17 cellular contexts compared by ENCODE assay signal in the genomic region with DNA sequence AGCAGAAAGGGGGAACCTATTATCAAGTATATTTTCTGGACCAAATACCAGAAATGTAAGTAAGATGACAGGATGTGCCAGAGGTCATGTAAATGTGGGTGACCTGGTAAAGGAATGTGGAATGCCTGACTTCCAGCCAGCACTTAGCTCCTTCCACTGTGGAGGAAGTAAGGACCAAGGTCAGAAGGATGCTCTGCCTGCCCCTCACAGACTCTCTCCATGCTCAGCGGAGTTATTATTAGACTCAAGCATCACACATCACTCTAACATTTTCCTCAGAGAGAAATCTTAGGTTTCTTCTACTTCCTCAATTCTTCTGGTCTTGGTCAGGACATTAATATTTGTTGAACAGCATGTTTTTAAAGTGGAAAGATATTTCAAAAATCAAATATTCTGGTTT.
A peak's percentile ranks its signal among the peaks of the same experiment; 100 is the strongest.
DNase-seq lines count a peak whose midpoint lies in the region; TF ChIP-seq lines count a peak whose summit lies in the region.
"Had no signal": no experiment of that assay in that cellular context is flagged by ENCODE, and none has a peak within 500 bp of the region (broad histone marks: within the 10 kb centered on the region; RNA-seq: fewer than 3 reads in every experiment).

No MANE protein-coding gene starts in this region.

- H3K27ac Mint-ChIP-seq in chondrocyte (ENCODE audit: unreplicated experiment): peak overlapping the region; percentile 13
- H3K27ac Mint-ChIP-seq: activated CD8-positive, alpha-beta T cell treated with anti-CD3 and anti-CD28 coated beads for 36 hours; activated T-helper 1 cell treated with anti-CD3 and anti-CD28 coated beads, Interleukin-12 subunit alpha, Interleukin-12 subunit beta, Interleukin-2, Interleukin-4 antibody, amounts not matched to agents 30 ng/mL and 10 ng/mL and 1 ng/mL, durations not matched to agents 14 hours and 24 hours and 36 hours; GM23338; naive thymus-derived CD8-positive, alpha-beta T cell had no signal

- H3K4me1 Mint-ChIP-seq in chondrocyte (ENCODE audit: low read depth): peaks cover 13% of the 10 kb centered on the region
- H3K4me1 Mint-ChIP-seq: naive thymus-derived CD8-positive, alpha-beta T cell had no signal

- no CpG with 5 or more reads among the region's 1 CpG for WGBS in mesendoderm (ENCODE audit: extremely low coverage, insufficient coverage, low lambda C conversion rate)

- H3K4me3 ChIP-seq in AG10803 (ENCODE audit: low read length) (no peak overlapping the region), dorsolateral prefrontal cortex (no peak overlapping the region), mesendoderm (ENCODE audit: low read length) (no peak overlapping the region)
- H3K4me3 ChIP-seq: GM23338, SJCRH30 had no signal

- no peak for TF ChIP-seq CTCF in AG10803 (conservative IDR thresholded peaks at IDR 0.05; ENCODE audit: low read length)
- no peak for TF ChIP-seq CTCF in chondrocyte (IDR thresholded peaks at IDR 0.05)
- no peak for TF ChIP-seq CTCF in dorsolateral prefrontal cortex (IDR thresholded peaks at IDR 0.05 in 54 of 56, conservative IDR thresholded peaks at IDR 0.05 in 2 of 56; ENCODE audit: low read depth in 1 of 56, partially characterized antibody in 56 of 56)

- no peak overlapping the region for H4K8ac ChIP-seq in mesendoderm (ENCODE audit: low read depth, low read length)

- intact Hi-C loops in dorsolateral prefrontal cortex (cut with DNase I): no loop called here

- H3K4me1 ChIP-seq in mesendoderm (ENCODE audit: control insufficient read depth, low read depth, low read length): peaks cover 8% of the 10 kb centered on the region
- H3K4me1 ChIP-seq: Caco-2 had no signal

- H3K4me3 Mint-ChIP-seq in chondrocyte (ENCODE audit: unreplicated experiment): no peak overlapping the region
- H3K4me3 Mint-ChIP-seq: activated CD8-positive, alpha-beta T cell treated with anti-CD3 and anti-CD28 coated beads for 36 hours; activated T-helper 1 cell treated with anti-CD3 and anti-CD28 coated beads, Interleukin-12 subunit alpha, Interleukin-12 subunit beta, Interleukin-2, Interleukin-4 antibody, amounts not matched to agents 30 ng/mL and 10 ng/mL and 1 ng/mL, durations not matched to agents 14 hours and 24 hours and 36 hours; GM23338; naive thymus-derived CD8-positive, alpha-beta T cell had no signal

- no peak overlapping the region for H2AK5ac ChIP-seq in mesendoderm (ENCODE audit: low read length)

- peaks cover 0 to 4% (median 0%) of the 10 kb centered on the region in 45 donors for H3K27me3 ChIP-seq in dorsolateral prefrontal cortex
- no peaks in the 10 kb centered on the region for H3K27me3 ChIP-seq in mesendoderm (ENCODE audit: insufficient read depth, low read length, poor library complexity)
- H3K27me3 ChIP-seq: SJCRH30 had no signal

- no peak overlapping the region for H2BK5ac ChIP-seq in mesendoderm (ENCODE audit: low read length)

- H3K79me2 ChIP-seq in mesendoderm (ENCODE audit: control insufficient read depth, insufficient read depth, low read length): no peaks in the 10 kb centered on the region

- H3K27me3 Mint-ChIP-seq in chondrocyte (ENCODE audit: low read depth): peaks cover 3% of the 10 kb centered on the region

- H3K27ac ChIP-seq in dorsolateral prefrontal cortex: no peak overlapping the region
- H3K27ac ChIP-seq in mesendoderm (ENCODE audit: low read depth, low read length): no peak overlapping the region
- H3K27ac ChIP-seq: SJCRH30 had no signal

- no peak overlapping the region for H3K9ac ChIP-seq in mesendoderm (ENCODE audit: low read length)

- H3K4me2 ChIP-seq in mesendoderm (ENCODE audit: low read length): no peak overlapping the region
- H3K4me2 ChIP-seq: GM23338 had no signal

- no peak overlapping the region for H3K23ac ChIP-seq in mesendoderm (ENCODE audit: low read length)

- H3K9me3 Mint-ChIP-seq in chondrocyte (ENCODE audit: low read depth): no peaks in the 10 kb centered on the region
- H3K9me3 Mint-ChIP-seq: activated CD8-positive, alpha-beta T cell treated with anti-CD3 and anti-CD28 coated beads for 36 hours; activated T-helper 1 cell treated with anti-CD3 and anti-CD28 coated beads, Interleukin-12 subunit alpha, Interleukin-12 subunit beta, Interleukin-2, Interleukin-4 antibody, amounts not matched to agents 30 ng/mL and 10 ng/mL and 1 ng/mL, durations not matched to agents 14 hours and 24 hours and 36 hours; GM23338 had no signal

- no peak overlapping the region for H3K56ac ChIP-seq in mesendoderm (ENCODE audit: low read length)

- no peak overlapping the region for H3K4ac ChIP-seq in mesendoderm (ENCODE audit: low read depth, low read length)

- no peak overlapping the region for H2BK15ac ChIP-seq in mesendoderm (replicated peaks; ENCODE audit: low read depth)

- DNase-seq in AG10803 (ENCODE audit: low read depth) (peak; percentile 66), M059J (ENCODE audit: low read depth) (peak; percentile 70), chondrocyte (ENCODE audit: low spot score) (no peak), non-pigmented ciliary epithelial cell (ENCODE audit: low read depth) (peak; percentile 32), NK-92 (lab: John Stamatoyannopoulos, UW; ENCODE audit: unreplicated experiment) (no peak), dorsolateral prefrontal cortex (no peak), SIG-M5 (lab: John Stamatoyannopoulos, UW) (no peak), mesendoderm (no peak)
- DNase-seq: activated CD8-positive, alpha-beta T cell treated with anti-CD3 and anti-CD28 coated beads for 36 hours; Caco-2; naive thymus-derived CD8-positive, alpha-beta T cell; NCI-H1092; SJCRH30; stimulated activated CD4-positive, alpha-beta T cell treated with anti-CD3 and anti-CD28 coated beads, Interleukin-2, amount 100 ng/mL, for 48 hours; stimulated activated CD8-positive, alpha-beta memory T cell treated with anti-CD3 and anti-CD28 coated beads, Interleukin-4, amount 100 ng/mL, for 48 hours had no signal

- H3K79me1 ChIP-seq in mesendoderm (ENCODE audit: low read length): no peaks in the 10 kb centered on the region

- H3K36me3 ChIP-seq in mesendoderm (ENCODE audit: control insufficient read depth, insufficient read depth, low read length): no peaks in the 10 kb centered on the region
- H3K36me3 ChIP-seq: SJCRH30 had no signal

- no peaks in the 10 kb centered on the region for H3K36me3 Mint-ChIP-seq in chondrocyte (ENCODE audit: low read depth)
- H3K36me3 Mint-ChIP-seq: naive thymus-derived CD8-positive, alpha-beta T cell had no signal

- no peak overlapping the region for H3K18ac ChIP-seq in mesendoderm (ENCODE audit: low read length)

- no peak overlapping the region for H2BK120ac ChIP-seq in mesendoderm (ENCODE audit: low read depth, low read length)

- no peak overlapping the region for H4K5ac ChIP-seq in mesendoderm (ENCODE audit: low read length)

Comparison
In these comparisons a context has a peak if more than half of its experiments do, and no peak if none do; other contexts are left out.
1. DNase-seq: peak in AG10803 (single experiment), M059J (single experiment) and non-pigmented ciliary epithelial cell (single experiment); none in chondrocyte (single experiment), NK-92 (single experiment), dorsolateral prefrontal cortex (0 of 10), SIG-M5 (single experiment) and mesendoderm (single experiment).